ENCODE assay signal across 1 cellular context in genomic region chr2:99809259-99809900, GRCh38.
TF ChIP-seq lines count a peak whose summit lies in the region.

No MANE protein-coding gene starts in this region.

TF ChIP-seq in IMR-90, 13 proteins besides CTCF, POLR2A, EP300 and RAD21:
- no peak for TF ChIP-seq USF2 (IDR thresholded peaks at IDR 0.05; ENCODE audit: low read depth, low read length)
- TF ChIP-seq MXI1 (IDR thresholded peaks at IDR 0.05; ENCODE audit: borderline replicate concordance, low read depth, low read length), result no peak
- TF ChIP-seq ELK1 (IDR thresholded peaks at IDR 0.05; ENCODE audit: borderline replicate concordance, low read depth, low read length), result no peak
- no peak for TF ChIP-seq NFE2L2 (IDR thresholded peaks at IDR 0.05; ENCODE audit: low read depth, low read length)
- TF ChIP-seq MAFK (IDR thresholded peaks at IDR 0.05; ENCODE audit: low read depth, low read length), result no peak
- TF ChIP-seq CEBPB (IDR thresholded peaks at IDR 0.05; ENCODE audit: low read depth, low read length), result no peak
- no peak for TF ChIP-seq MAZ (IDR thresholded peaks at IDR 0.05; ENCODE audit: borderline replicate concordance, low read depth, low read length)
- TF ChIP-seq RCOR1 (IDR thresholded peaks at IDR 0.05; ENCODE audit: insufficient replicate concordance, low read length), result no peak
- no peak for TF ChIP-seq RFX5 (IDR thresholded peaks at IDR 0.05; ENCODE audit: low read depth, low read length)
- TF ChIP-seq CHD1 (IDR thresholded peaks at IDR 0.05; ENCODE audit: low read depth, low read length), result no peak
- no peak for TF ChIP-seq BHLHE40 (IDR thresholded peaks at IDR 0.05; ENCODE audit: low read depth, low read length)
